In the genomic region with DNA sequence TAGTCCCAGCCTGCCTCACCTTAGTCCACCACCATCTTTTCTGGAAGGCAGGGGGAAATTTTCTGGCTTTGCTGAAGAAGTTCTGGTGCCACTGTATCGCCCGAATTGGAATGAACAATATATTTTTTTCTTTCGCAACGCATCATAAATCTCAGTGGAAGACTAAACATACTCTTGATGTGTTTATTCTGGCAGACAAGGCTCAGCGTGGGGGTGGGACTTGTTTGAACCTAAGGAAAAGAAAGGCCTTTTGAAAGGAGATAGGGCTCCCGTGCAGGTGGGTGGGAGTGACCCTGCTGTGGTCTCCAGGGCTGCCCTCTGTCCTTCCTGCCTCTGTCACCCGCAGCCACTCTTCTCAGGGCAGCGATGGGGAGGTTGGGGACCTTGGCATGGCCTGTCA, we compare ENCODE assay signal across 12 cellular contexts. TPM values are rescaled to one million over a fixed set of nuclear protein-coding genes. Genes with fewer than 3 reads are reported as not detected.
DNase-seq lines count a peak whose midpoint lies in the region; ATAC-seq and TF ChIP-seq lines count a peak whose summit lies in the region.
"Had no signal": no experiment of that assay in that cellular context is flagged by ENCODE, and none has a peak within 500 bp of the region (broad histone marks: within the 10 kb centered on the region; RNA-seq: fewer than 3 reads in every experiment).

No MANE protein-coding gene starts in this region.

- H3K36me3 ChIP-seq in RWPE2 (ENCODE audit: low read depth) (peaks cover 25% of the 10 kb centered on the region), tibial artery (peaks cover 0 to 22% (median 0%) of the 10 kb centered on the region in 3 donors), psoas muscle (ENCODE audit: insufficient read depth in 1 of 2, low read depth in 1 of 2) (peaks cover 0 to 36% of the 10 kb centered on the region in 2 donors)
- H3K36me3 ChIP-seq: colonic mucosa had no signal

- H3K27me3 ChIP-seq in RWPE2 (ENCODE audit: insufficient read depth, poor library complexity, severe bottlenecking) (no peaks in the 10 kb centered on the region), tibial artery (no peaks in the 10 kb centered on the region), psoas muscle (ENCODE audit: insufficient read depth in 3 of 3, low read length in 2 of 3) (no peaks in the 10 kb centered on the region)
- H3K27me3 ChIP-seq: colonic mucosa had no signal

- H3K9me3 ChIP-seq in RWPE2 (ENCODE audit: severe bottlenecking), result no peaks in the 10 kb centered on the region
- no peaks in the 10 kb centered on the region for H3K9me3 ChIP-seq in tibial artery
- H3K9me3 ChIP-seq in psoas muscle, result no peaks in the 10 kb centered on the region
- H3K9me3 ChIP-seq: colonic mucosa had no signal

- H3K4me1 Mint-ChIP-seq in activated naive CD4-positive, alpha-beta T cell treated with anti-CD3 and anti-CD28 coated beads, Interleukin-2, amount 50 U/mL, for 24 hours, result peaks cover 81% of the 10 kb centered on the region

- H3K27ac Mint-ChIP-seq in activated naive CD4-positive, alpha-beta T cell treated with anti-CD3 and anti-CD28 coated beads, Interleukin-2, amount 50 U/mL, for 24 hours, result peak overlapping the region; percentile 91

- H3K4me3 ChIP-seq in RWPE2 (ENCODE audit: severe bottlenecking) (no peak overlapping the region), tibial artery (no peak overlapping the region), psoas muscle (no peak overlapping the region)
- H3K4me3 ChIP-seq: colonic mucosa had no signal

- no peak for DNase-seq in activated naive CD4-positive, alpha-beta T cell treated with Interleukin-2 at 50 U/mL for 16 hours
- no peak for DNase-seq in RWPE2 (ENCODE audit: low spot score)
- peak; percentile 25 for DNase-seq in fibroblast of peridontal ligament (ENCODE audit: extremely low read depth)
- no peak for DNase-seq in tibial artery
- no peak for DNase-seq in mucosa of gallbladder (ENCODE audit: low spot score)
- DNase-seq in 8988T, result no peak
- no peak for DNase-seq in psoas muscle
- DNase-seq: activated CD4-positive, alpha-beta T cell treated with anti-CD3 and anti-CD28 coated beads, Interleukin-2, amount 50 U/mL, for 1 hour; colonic mucosa; hypothalamus had no signal

- H3K27ac ChIP-seq in RWPE2 (ENCODE audit: poor library complexity, severe bottlenecking) (no peak overlapping the region), tibial artery (peak overlapping the region; percentile 82 to 84), psoas muscle (no peak overlapping the region)
- H3K27ac ChIP-seq: C4-2B, colonic mucosa had no signal

- peaks cover 34% of the 10 kb centered on the region for H3K36me3 Mint-ChIP-seq in activated naive CD4-positive, alpha-beta T cell treated with anti-CD3 and anti-CD28 coated beads, Interleukin-2, amount 50 U/mL, for 24 hours

- intact Hi-C loops in tibial artery (cut with DNase I; ENCODE audit: low total_unique reads) (no loop called here), psoas muscle (cut with DNase I) (loop anchor here in 1 of 2 donors (10.0 kb wide), 1 partner anchor 503 kb away; no protein-coding TSS in a partner anchor)

- H3K9me3 Mint-ChIP-seq in activated naive CD4-positive, alpha-beta T cell treated with anti-CD3 and anti-CD28 coated beads, Interleukin-2, amount 50 U/mL, for 24 hours, result no peaks in the 10 kb centered on the region

- H3K4me3 Mint-ChIP-seq in activated naive CD4-positive, alpha-beta T cell treated with anti-CD3 and anti-CD28 coated beads, Interleukin-2, amount 50 U/mL, for 24 hours, result peak overlapping the region; percentile 6

- H3K27me3 Mint-ChIP-seq in activated naive CD4-positive, alpha-beta T cell treated with anti-CD3 and anti-CD28 coated beads, Interleukin-2, amount 50 U/mL, for 24 hours, result no peaks in the 10 kb centered on the region

- 88 to 90% (median 88%) methylated on average over 8 of the region's 8 CpGs for WGBS in psoas muscle, 3 donors

- TF ChIP-seq CTCF in RWPE2 (IDR thresholded peaks at IDR 0.05; ENCODE audit: poor library complexity, severe bottlenecking) (no peak), tibial artery (IDR thresholded peaks at IDR 0.05) (no peak), psoas muscle (IDR thresholded peaks at IDR 0.05) (no peak)

- no peaks in the 10 kb centered on the region for H3K4me1 ChIP-seq in RWPE2 (ENCODE audit: insufficient read depth, poor library complexity, severe bottlenecking)
- peaks cover 0 to 98% (median 84%) of the 10 kb centered on the region in 4 donors for H3K4me1 ChIP-seq in tibial artery
- H3K4me1 ChIP-seq in psoas muscle, result peaks cover 16% of the 10 kb centered on the region
- H3K4me1 ChIP-seq: colonic mucosa had no signal

- ATAC-seq in RWPE2 (ENCODE audit: low read depth), result 0 out of 3 replicates have a peak, but pooled peaks have one; percentile 12
- no peak for ATAC-seq in psoas muscle

RNA-seq across cellular contexts. Expression of a gene that starts 42.5 kb away (rescaled TPM):
- total RNA-seq in mucosa of gallbladder, result 152 TPM
- total RNA-seq in psoas muscle, result 100 to 1,000 TPM in 1 of 4 donors, 10 to 100 TPM in 3; 25.9 to 162 (median 50.2) TPM
- polyA plus RNA-seq in psoas muscle, result 10 to 100 TPM; 13.3 to 22.1 (median 13.7) TPM

Comparison
In these comparisons a context has a peak if more than half of its experiments do, and no peak if none do; other contexts are left out.
1. H3K27ac ChIP-seq: peak in tibial artery (2 of 2); none in RWPE2 (single experiment) and psoas muscle (single experiment).